ENCODE assay signal across 11 cellular contexts in the genomic region with DNA sequence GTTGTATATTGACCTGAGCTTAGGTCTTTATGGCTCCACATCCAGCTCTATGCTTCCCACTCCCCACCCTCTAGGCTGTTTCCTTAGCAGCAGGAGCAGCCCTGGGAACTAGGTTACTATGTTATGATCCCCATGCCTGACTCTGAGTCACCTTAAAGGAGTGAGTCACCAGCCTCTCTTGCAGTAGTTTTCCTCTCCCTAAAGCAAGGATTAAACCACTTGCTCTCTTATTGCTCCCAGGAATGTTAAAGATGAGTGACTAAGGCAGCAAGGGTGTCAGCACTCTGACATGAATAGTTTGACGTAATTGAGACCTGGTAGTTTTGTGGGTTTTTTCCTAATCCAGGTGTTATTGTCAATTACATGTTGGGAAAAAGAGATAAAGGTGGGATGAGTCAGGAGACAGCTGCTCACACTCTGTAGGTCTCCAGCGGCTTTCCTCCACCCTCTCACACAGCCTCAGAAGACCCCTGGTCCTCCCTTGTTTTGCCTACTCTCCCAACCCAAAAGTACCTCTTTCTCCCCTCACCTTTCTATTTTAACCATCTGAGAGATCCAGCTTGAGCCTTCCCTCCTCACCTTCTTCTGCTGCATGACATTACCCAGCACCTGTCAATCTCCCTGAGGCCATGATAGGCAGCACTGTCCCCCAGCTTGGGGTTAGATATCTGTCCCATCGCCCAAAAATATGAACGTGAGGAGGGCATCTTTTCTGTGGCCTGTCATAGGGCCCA.
DNase-seq lines count a peak whose midpoint lies in the region; TF ChIP-seq lines count a peak whose summit lies in the region.
"Had no signal": no experiment of that assay in that cellular context is flagged by ENCODE, and none has a peak within 500 bp of the region (broad histone marks: within the 10 kb centered on the region; RNA-seq: fewer than 3 reads in every experiment).

No MANE protein-coding gene starts in this region.

- H3K36me3 Mint-ChIP-seq in Calu3 (ENCODE audit: insufficient read depth, unreplicated experiment): peaks cover 7% of the 10 kb centered on the region
- no peaks in the 10 kb centered on the region for H3K36me3 Mint-ChIP-seq in endodermal cell (ENCODE audit: low read depth)
- H3K36me3 Mint-ChIP-seq: activated naive CD8-positive, alpha-beta T cell treated with anti-CD3 and anti-CD28 coated beads, Interleukin-2, amount 10 ng/mL, durations not matched to agents 7 days and 5 days had no signal

- no peaks in the 10 kb centered on the region for H3K36me3 ChIP-seq in endodermal cell (ENCODE audit: control insufficient read depth, insufficient read depth, low read length)
- no peaks in the 10 kb centered on the region for H3K36me3 ChIP-seq in MM.1S (replicated peaks; ENCODE audit: insufficient read depth, low read length)
- H3K36me3 ChIP-seq: neutrophil had no signal

- H2AFZ ChIP-seq in MM.1S (ENCODE audit: low read length): no peak overlapping the region

- H3K27me3 ChIP-seq in endodermal cell (ENCODE audit: control insufficient read depth, insufficient read depth, low read length, poor library complexity, severe bottlenecking) (no peaks in the 10 kb centered on the region), MM.1S (replicated peaks; ENCODE audit: insufficient read depth, low read length) (peaks cover 89% of the 10 kb centered on the region)
- H3K27me3 ChIP-seq: neutrophil had no signal

- peak; percentile 59 for DNase-seq in Calu3
- peak; percentile 30 for DNase-seq in NCI-H2196 treated with DMSO at 0.1 percent for 48 hours (lab: John Stamatoyannopoulos, UW; ENCODE audit: unreplicated experiment)
- DNase-seq in endodermal cell: peak; percentile 80
- DNase-seq in occipital lobe (lab: John Stamatoyannopoulos, UW): peak; percentile 28
- no peak for DNase-seq in KG1 (lab: John Stamatoyannopoulos, UW)
- no peak for DNase-seq in NCI-H748 (lab: John Stamatoyannopoulos, UW; ENCODE audit: unreplicated experiment)
- DNase-seq in MM.1S: no peak
- no peak for DNase-seq in NCI-H524 treated with DMSO at 0.1 percent for 48 hours (lab: John Stamatoyannopoulos, UW)
- DNase-seq: activated naive CD8-positive, alpha-beta T cell treated with anti-CD3 and anti-CD28 coated beads, Interleukin-2, amount 10 ng/mL, durations not matched to agents 7 days and 5 days; NCI-H446 treated with DMSO at 0.1 percent for 48 hours had no signal

- H3K27ac Mint-ChIP-seq in Calu3 (ENCODE audit: unreplicated experiment) (peak overlapping the region; percentile 89), endodermal cell (peak overlapping the region; percentile 86)
- H3K27ac Mint-ChIP-seq: activated naive CD8-positive, alpha-beta T cell treated with anti-CD3 and anti-CD28 coated beads, Interleukin-2, amount 10 ng/mL, durations not matched to agents 7 days and 5 days had no signal

- no peaks in the 10 kb centered on the region for H3F3A ChIP-seq in MM.1S (ENCODE audit: insufficient read depth, low read length)

- H4K20me1 ChIP-seq in MM.1S (ENCODE audit: insufficient read depth, low read length): no peaks in the 10 kb centered on the region

- H3K9me3 ChIP-seq in endodermal cell (ENCODE audit: control insufficient read depth, low read length) (peaks cover 7% of the 10 kb centered on the region), MM.1S (replicated peaks; ENCODE audit: insufficient read depth, low read length) (no peaks in the 10 kb centered on the region)
- H3K9me3 ChIP-seq: neutrophil had no signal

- BruUV-seq in Calu3 (replicated peaks; lab: Mats Ljungman, UMichigan): no TSS peak

- H3K4me3 Mint-ChIP-seq in Calu3 (ENCODE audit: low read depth, unreplicated experiment): no peak overlapping the region
- no peak overlapping the region for H3K4me3 Mint-ChIP-seq in endodermal cell
- H3K4me3 Mint-ChIP-seq: activated naive CD8-positive, alpha-beta T cell treated with anti-CD3 and anti-CD28 coated beads, Interleukin-2, amount 10 ng/mL, durations not matched to agents 7 days and 5 days had no signal

- no peaks in the 10 kb centered on the region for H3K4me1 ChIP-seq in endodermal cell (ENCODE audit: control insufficient read depth, insufficient read depth, low read length)
- H3K4me1 ChIP-seq in MM.1S (ENCODE audit: low read length): no peaks in the 10 kb centered on the region

- no peak overlapping the region for H3K4me2 ChIP-seq in MM.1S (ENCODE audit: low read depth, low read length)

- H3K27me3 Mint-ChIP-seq in Calu3 (ENCODE audit: unreplicated experiment) (no peaks in the 10 kb centered on the region), endodermal cell (ENCODE audit: insufficient read depth) (no peaks in the 10 kb centered on the region)

- peaks cover 14% of the 10 kb centered on the region for H3K4me1 Mint-ChIP-seq in Calu3 (ENCODE audit: low read depth, unreplicated experiment)
- peaks cover 7% of the 10 kb centered on the region for H3K4me1 Mint-ChIP-seq in endodermal cell
- H3K4me1 Mint-ChIP-seq: activated naive CD8-positive, alpha-beta T cell treated with anti-CD3 and anti-CD28 coated beads, Interleukin-2, amount 10 ng/mL, durations not matched to agents 7 days and 5 days had no signal

- H3K9ac ChIP-seq in endodermal cell (ENCODE audit: extremely low read depth, low read length, poor library complexity, severe bottlenecking) (no peak overlapping the region), MM.1S (ENCODE audit: low read length) (no peak overlapping the region)

- CTCF ChIA-PET in Calu3 (lab: Charles Lee): no interaction called here

- WGBS in endodermal cell (ENCODE audit: insufficient coverage in 1 of 2, insufficient read length in 1 of 2), 2 experiments: 71 to 75% methylated on average over 3 to 4 of the region's 4 CpGs

- H3K4me3 ChIP-seq in endodermal cell (ENCODE audit: low read length): no peak overlapping the region
- no peak overlapping the region for H3K4me3 ChIP-seq in MM.1S (ENCODE audit: low read length)

- TF ChIP-seq CTCF in Calu3 (IDR thresholded peaks at IDR 0.05; ENCODE audit: unreplicated experiment) (no peak), endodermal cell (conservative IDR thresholded peaks at IDR 0.05) (no peak), MM.1S (IDR thresholded peaks at IDR 0.05; ENCODE audit: low read length) (no peak)

- no peak overlapping the region for H3K27ac ChIP-seq in endodermal cell (ENCODE audit: low read depth, low read length)
- H3K27ac ChIP-seq in MM.1S (ENCODE audit: low read length): no peak overlapping the region
- H3K27ac ChIP-seq: neutrophil had no signal

- intact Hi-C loops in Calu3 (cut with micrococcal nuclease; ENCODE audit: unreplicated experiment): loop anchor here (5.0 kb wide), 1 partner anchor 135 kb away; no protein-coding TSS in a partner anchor

- H3K79me2 ChIP-seq in MM.1S (ENCODE audit: low read length): no peaks in the 10 kb centered on the region

- no peaks in the 10 kb centered on the region for H3K9me2 ChIP-seq in MM.1S (replicated peaks; ENCODE audit: insufficient read depth, low read length)

- H3K9me3 Mint-ChIP-seq in Calu3 (ENCODE audit: low read depth, unreplicated experiment): no peaks in the 10 kb centered on the region
- peaks cover 17% of the 10 kb centered on the region for H3K9me3 Mint-ChIP-seq in endodermal cell
- H3K9me3 Mint-ChIP-seq: activated naive CD8-positive, alpha-beta T cell treated with anti-CD3 and anti-CD28 coated beads, Interleukin-2, amount 10 ng/mL, durations not matched to agents 7 days and 5 days had no signal

Comparison
In these comparisons a context has a peak if more than half of its experiments do, and no peak if none do; other contexts are left out.
1. DNase-seq: peak in Calu3 (single experiment), NCI-H2196 treated with DMSO at 0.1 percent for 48 hours (single experiment), endodermal cell (single experiment) and occipital lobe (single experiment); none in KG1 (single experiment), NCI-H748 (single experiment), MM.1S (single experiment) and NCI-H524 treated with DMSO at 0.1 percent for 48 hours (single experiment).